Comparison of ENCODE assay signal across 12 cellular contexts in the genomic region with DNA sequence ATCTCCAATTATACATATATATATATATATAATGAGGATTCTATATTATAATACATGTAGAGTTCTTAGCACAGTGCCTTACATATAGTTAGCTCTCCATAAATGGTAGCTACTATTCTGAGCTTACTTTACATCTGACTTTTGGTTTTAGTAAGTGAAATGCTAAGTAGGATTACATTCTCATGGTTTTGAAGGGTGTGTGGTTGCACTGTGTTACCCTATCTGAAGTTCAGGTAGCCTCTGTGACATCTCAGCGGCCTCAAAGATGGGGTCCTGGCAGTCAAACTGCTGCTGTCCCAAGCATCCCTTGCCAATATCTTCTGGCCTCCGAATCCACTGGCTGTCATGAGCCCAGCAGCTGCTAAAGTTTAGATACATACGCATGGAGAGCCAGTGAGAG. TPM values are rescaled to one million over a fixed set of nuclear protein-coding genes. Genes with fewer than 3 reads are reported as not detected.
A peak's percentile ranks its signal among the peaks of the same experiment; 100 is the strongest.
DNase-seq lines count a peak whose midpoint lies in the region; ATAC-seq, FAIRE-seq and TF ChIP-seq lines count a peak whose summit lies in the region.
"Had no signal": no experiment of that assay in that cellular context is flagged by ENCODE, and none has a peak within 500 bp of the region (broad histone marks: within the 10 kb centered on the region; RNA-seq: fewer than 3 reads in every experiment).

No MANE protein-coding gene starts in this region.

- intact Hi-C loops in pancreas (cut with DNase I) = no loop called here

- no peak for TF ChIP-seq POLR2A in GM12892 (IDR thresholded peaks at IDR 0.05; ENCODE audit: low read depth, low read length)

- no peaks in the 10 kb centered on the region for H3K27me3 ChIP-seq in neutrophil
- no peaks in the 10 kb centered on the region for H3K27me3 ChIP-seq in pancreas

- H3K27me3 Mint-ChIP-seq in activated naive CD8-positive, alpha-beta T cell treated with anti-CD3 and anti-CD28 coated beads for 36 hours = no peaks in the 10 kb centered on the region

- H3K9me3 ChIP-seq in neutrophil = no peaks in the 10 kb centered on the region
- no peaks in the 10 kb centered on the region for H3K9me3 ChIP-seq in pancreas

- H3K27ac Mint-ChIP-seq in activated naive CD8-positive, alpha-beta T cell treated with anti-CD3 and anti-CD28 coated beads for 36 hours = peak overlapping the region; percentile 80

- H3K4me1 Mint-ChIP-seq in activated naive CD8-positive, alpha-beta T cell treated with anti-CD3 and anti-CD28 coated beads for 36 hours = peaks cover 74% of the 10 kb centered on the region

- H3K4me1 ChIP-seq in neutrophil (ENCODE audit: control insufficient read depth in 1 of 2, insufficient read depth in 1 of 2, low read depth in 1 of 2, low read length in 1 of 2) (peaks cover 73 to 82% of the 10 kb centered on the region in 2 experiments), pancreas (no peaks in the 10 kb centered on the region)

- WGBS in pancreas, 2 donors = 84 to 88% methylated on average over 3 of the region's 3 CpGs

- no peak for ATAC-seq in pancreas
- ATAC-seq: GM12878 had no signal

- peak overlapping the region; percentile 54 for H3K4me3 Mint-ChIP-seq in activated naive CD8-positive, alpha-beta T cell treated with anti-CD3 and anti-CD28 coated beads for 36 hours
- H3K4me3 Mint-ChIP-seq: mesothelial cell of epicardium had no signal

- H3K4me3 ChIP-seq in AG09309 (ENCODE audit: control insufficient read depth, low read depth, low read length) = peak overlapping the region; percentile 36; the same call in 1 of the 2 replicates
- peak overlapping the region; percentile 39 to 55 for H3K4me3 ChIP-seq in neutrophil (ENCODE audit: low read depth in 1 of 2, low read length in 1 of 2)
- no peak overlapping the region for H3K4me3 ChIP-seq in pancreas
- H3K4me3 ChIP-seq: GM12878 had no signal

- peak; percentile 91 for FAIRE-seq in GM12892 (lab: Jason Lieb, UNC)
- no peak for FAIRE-seq in pancreas (lab: Jason Lieb, UNC)
- FAIRE-seq: GM12878 had no signal

- H3K36me3 ChIP-seq in neutrophil (no peaks in the 10 kb centered on the region), pancreas (no peaks in the 10 kb centered on the region)

- no peak for DNase-seq in AG09309 (ENCODE audit: low read depth)
- DNase-seq in GM12892 (ENCODE audit: insufficient read length) = no peak
- DNase-seq in activated naive CD8-positive, alpha-beta T cell treated with anti-CD3 and anti-CD28 coated beads for 36 hours = no peak
- no peak for DNase-seq in DMS79 (lab: John Stamatoyannopoulos, UW)
- DNase-seq in pancreas = no peak
- no peak for DNase-seq in NCI-H2107 (lab: John Stamatoyannopoulos, UW)
- DNase-seq in activated CD8-positive, alpha-beta memory T cell treated with anti-CD3 and anti-CD28 coated beads, Interleukin-2, amount 50 U/mL, for 48 hours = no peak
- DNase-seq: COR-L47, NCI-H1694 treated with DMSO at 0.1 percent for 48 hours had no signal

- H3K9me3 Mint-ChIP-seq in activated naive CD8-positive, alpha-beta T cell treated with anti-CD3 and anti-CD28 coated beads for 36 hours = peaks cover 2% of the 10 kb centered on the region
- H3K9me3 Mint-ChIP-seq: mesothelial cell of epicardium had no signal

- TF ChIP-seq CTCF in AG09309 (IDR thresholded peaks at IDR 0.05; ENCODE audit: control insufficient read depth, insufficient read depth, low read depth, low read length, missing control alignments) (no peak), neutrophil (IDR thresholded peaks at IDR 0.05) (no peak), pancreas (IDR thresholded peaks at IDR 0.05) (no peak)

- H3K27ac ChIP-seq in neutrophil (peak overlapping the region; percentile 87), pancreas (no peak overlapping the region)

- H3K36me3 Mint-ChIP-seq in activated naive CD8-positive, alpha-beta T cell treated with anti-CD3 and anti-CD28 coated beads for 36 hours = peaks cover 31% of the 10 kb centered on the region
- H3K36me3 Mint-ChIP-seq: mesothelial cell of epicardium had no signal

RNA-seq across cellular contexts. Expression of gene UBASH3B, which starts 34.8 kb away (rescaled TPM):
- polyA plus RNA-seq in GM12892 (2012; ENCODE audit: missing spikeins) = 6.4 TPM
- 10 to 100 TPM; 28.2 to 30.6 TPM for total RNA-seq in activated naive CD8-positive, alpha-beta T cell treated with anti-CD3 and anti-CD28 coated beads for 36 hours
- total RNA-seq in pancreas = 1 to 10 TPM; 1.1 to 5.8 (median 2.1) TPM
- polyA plus RNA-seq in pancreas = under 1 TPM; 0.56 to 0.57 TPM

Comparison
In these comparisons a context has a peak if more than half of its experiments do, and no peak if none do; other contexts are left out.
1. H3K4me3 ChIP-seq: peak in AG09309 (single experiment) and neutrophil (2 of 2); none in pancreas (0 of 4).
2. RNA of gene UBASH3B, which starts 34.8 kb away (total RNA-seq): 28.2 to 30.6 TPM in activated naive CD8-positive, alpha-beta T cell treated with anti-CD3 and anti-CD28 coated beads for 36 hours; 1.1 to 5.8 TPM in pancreas; every median in the first group is over 4 times any median in the second.